In genomic region chr6:28789553-28790083, GRCh38 we compare ENCODE assay signal across 1 cellular context.
TF ChIP-seq lines count a peak whose summit lies in the region.

No MANE protein-coding gene starts in this region.

TF ChIP-seq in HepG2, 621 proteins besides CTCF, POLR2A, EP300 and RAD21 (continued from another document and continues in another):
- TF ChIP-seq PITX1 (CRISPR knock-in tag; IDR thresholded peaks at IDR 0.05): peak; percentile 55; the same call in 1 of the 2 replicates
- peak; percentile 33; the same call in 1 of the 2 replicates for TF ChIP-seq HOXA3 (CRISPR knock-in tag; IDR thresholded peaks at IDR 0.05)
- 0 out of 2 replicates have a peak, but pooled peaks have one; percentile 40 for TF ChIP-seq MIER3 (CRISPR knock-in tag; IDR thresholded peaks at IDR 0.05; ENCODE audit: borderline replicate concordance)
- peak; percentile 41; the same call in 1 of the 2 replicates for TF ChIP-seq KDM2A (CRISPR knock-in tag; IDR thresholded peaks at IDR 0.05; ENCODE audit: borderline replicate concordance, low read depth)
- no peak for TF ChIP-seq SMARCC2 (IDR thresholded peaks at IDR 0.05)
- 0 out of 2 replicates have a peak, but pooled peaks have one; percentile 31 for TF ChIP-seq ERF (CRISPR knock-in tag; IDR thresholded peaks at IDR 0.05)
- no peak for TF ChIP-seq ESRRA (CRISPR knock-in tag; IDR thresholded peaks at IDR 0.05; ENCODE audit: low read depth)
- peak; percentile 74 for TF ChIP-seq DRAP1 (CRISPR knock-in tag; IDR thresholded peaks at IDR 0.05)
- TF ChIP-seq RBM22 (optimal IDR thresholded peaks at IDR 0.05; ENCODE audit: low read length): peak; percentile 76
- peak; percentile 35; the same call in 1 of the 2 replicates for TF ChIP-seq CENPBD1 (CRISPR knock-in tag; IDR thresholded peaks at IDR 0.05; ENCODE audit: borderline replicate concordance, low read depth)
- TF ChIP-seq CBX5 (CRISPR knock-in tag; IDR thresholded peaks at IDR 0.05; ENCODE audit: borderline replicate concordance): peak; percentile 37; the same call in 1 of the 2 replicates
- no peak for TF ChIP-seq ZUFSP (CRISPR knock-in tag; IDR thresholded peaks at IDR 0.05; ENCODE audit: borderline replicate concordance)
- TF ChIP-seq BCL6 (CRISPR knock-in tag; IDR thresholded peaks at IDR 0.05): 0 out of 2 replicates have a peak, but pooled peaks have one; percentile 7
- 0 out of 2 replicates have a peak, but pooled peaks have one; percentile 75 for TF ChIP-seq SMYD3 (CRISPR knock-in tag; IDR thresholded peaks at IDR 0.05)
- TF ChIP-seq ZNF24 (IDR thresholded peaks at IDR 0.05): peak; percentile 95
- TF ChIP-seq SSRP1 (CRISPR knock-in tag; IDR thresholded peaks at IDR 0.05): peak; percentile 61; the same call in 1 of the 2 replicates
- TF ChIP-seq CBFB (CRISPR knock-in tag; IDR thresholded peaks at IDR 0.05): 0 out of 2 replicates have a peak, but pooled peaks have one; percentile 34
- peak; percentile 47 for TF ChIP-seq KMT2B (CRISPR knock-in tag; IDR thresholded peaks at IDR 0.05)
- TF ChIP-seq HNF1A (IDR thresholded peaks at IDR 0.05; ENCODE audit: low read depth): peak; percentile 13; the same call in 1 of the 2 replicates
- no peak for TF ChIP-seq HNF1A (CRISPR knock-in tag; IDR thresholded peaks at IDR 0.05; ENCODE audit: borderline replicate concordance)
- no peak for TF ChIP-seq ATF7 (IDR thresholded peaks at IDR 0.05)
- TF ChIP-seq ATF7 (CRISPR knock-in tag; IDR thresholded peaks at IDR 0.05): no peak
- TF ChIP-seq NAIF1 (CRISPR knock-in tag; IDR thresholded peaks at IDR 0.05; ENCODE audit: borderline replicate concordance): 0 out of 2 replicates have a peak, but pooled peaks have one; percentile 42
- 0 out of 2 replicates have a peak, but pooled peaks have one; percentile 26 for TF ChIP-seq ZSCAN5A (CRISPR knock-in tag; IDR thresholded peaks at IDR 0.05; ENCODE audit: borderline replicate concordance)
- no peak for TF ChIP-seq ZNF652 (CRISPR knock-in tag; IDR thresholded peaks at IDR 0.05; ENCODE audit: borderline replicate concordance, low read depth)
- TF ChIP-seq TRAFD1 (CRISPR knock-in tag; IDR thresholded peaks at IDR 0.05; ENCODE audit: borderline replicate concordance): no peak
- TF ChIP-seq NCOR1 (IDR thresholded peaks at IDR 0.05; ENCODE audit: borderline replicate concordance, low read length): peak; percentile 72; the same call in 1 of the 2 replicates
- TF ChIP-seq REPIN1 (CRISPR knock-in tag; IDR thresholded peaks at IDR 0.05; ENCODE audit: borderline replicate concordance, low read depth): 0 out of 2 replicates have a peak, but pooled peaks have one; percentile 17
- TF ChIP-seq DR1 (CRISPR knock-in tag; IDR thresholded peaks at IDR 0.05): no peak
- 0 out of 2 replicates have a peak, but pooled peaks have one; percentile 41 for TF ChIP-seq TGIF2 (CRISPR knock-in tag; IDR thresholded peaks at IDR 0.05)
- peak; percentile 17; the same call in 1 of the 2 replicates for TF ChIP-seq FOXA3 (CRISPR knock-in tag; IDR thresholded peaks at IDR 0.05)
- TF ChIP-seq ZNF512B (CRISPR knock-in tag; IDR thresholded peaks at IDR 0.05; ENCODE audit: borderline replicate concordance): 0 out of 2 replicates have a peak, but pooled peaks have one; percentile 56
- TF ChIP-seq CREB3 (CRISPR knock-in tag; IDR thresholded peaks at IDR 0.05): no peak
- TF ChIP-seq ZBTB38 (CRISPR knock-in tag; IDR thresholded peaks at IDR 0.05): no peak
- TF ChIP-seq ELF1 (CRISPR knock-in tag; IDR thresholded peaks at IDR 0.05): peak; percentile 59; the same call in 1 of the 2 replicates
- TF ChIP-seq ZNF317 (CRISPR knock-in tag; IDR thresholded peaks at IDR 0.05): no peak
- TF ChIP-seq ZSCAN30 (CRISPR knock-in tag; IDR thresholded peaks at IDR 0.05): no peak
- 0 out of 2 replicates have a peak, but pooled peaks have one; percentile 19 for TF ChIP-seq PPARG (CRISPR knock-in tag; conservative IDR thresholded peaks at IDR 0.05)
- peak; percentile 41 for TF ChIP-seq CBX1 (IDR thresholded peaks at IDR 0.05; ENCODE audit: low read depth)
- TF ChIP-seq PRPF4 (IDR thresholded peaks at IDR 0.05; ENCODE audit: low read depth, low read length, poor library complexity, severe bottlenecking): peak; percentile 88
- TF ChIP-seq TSC22D2 (CRISPR knock-in tag; IDR thresholded peaks at IDR 0.05; ENCODE audit: borderline replicate concordance): peak; percentile 51; the same call in 1 of the 2 replicates
- no peak for TF ChIP-seq ZNF546 (CRISPR knock-in tag; conservative IDR thresholded peaks at IDR 0.05)
- TF ChIP-seq KLF11 (CRISPR knock-in tag; IDR thresholded peaks at IDR 0.05): peak; percentile 55; the same call in 1 of the 2 replicates
- no peak for TF ChIP-seq ZBTB7A (CRISPR knock-in tag; IDR thresholded peaks at IDR 0.05)
- peak; percentile 67; the same call in 1 of the 2 replicates for TF ChIP-seq IRF2 (CRISPR knock-in tag; IDR thresholded peaks at IDR 0.05)
- TF ChIP-seq ZBTB34 (CRISPR knock-in tag; IDR thresholded peaks at IDR 0.05): no peak
- peak; percentile 35; the same call in 1 of the 2 replicates for TF ChIP-seq CHD4 (IDR thresholded peaks at IDR 0.05; ENCODE audit: borderline replicate concordance, low read length)
- TF ChIP-seq THRA (CRISPR knock-in tag; IDR thresholded peaks at IDR 0.05; ENCODE audit: borderline replicate concordance): peak; percentile 57; the same call in 1 of the 2 replicates
- no peak for TF ChIP-seq ZNF234 (CRISPR knock-in tag; conservative IDR thresholded peaks at IDR 0.05)
